In the genomic region with DNA sequence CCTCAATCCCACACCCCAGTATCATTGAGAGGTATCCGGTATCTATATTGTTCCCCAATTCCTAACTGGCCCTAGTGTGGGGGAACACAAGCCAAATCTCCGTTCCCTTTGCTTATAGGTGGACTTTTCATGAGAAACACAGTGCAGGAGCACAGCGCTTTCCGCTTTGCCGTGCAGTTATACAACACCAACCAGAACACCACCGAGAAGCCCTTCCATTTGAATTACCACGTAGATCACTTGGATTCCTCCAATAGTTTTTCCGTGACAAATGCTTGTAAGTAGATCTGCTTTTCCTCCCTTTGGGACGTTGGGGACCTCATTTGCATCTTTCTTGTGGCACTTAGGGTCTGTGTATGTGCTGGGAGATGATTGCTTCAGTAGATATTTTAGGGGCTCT, we compare ENCODE assay signal across 18 cellular contexts. TPM values are rescaled to one million over a fixed set of nuclear protein-coding genes. Genes with fewer than 3 reads are reported as not detected.
DNase-seq lines count a peak whose midpoint lies in the region; ATAC-seq and TF ChIP-seq lines count a peak whose summit lies in the region.
"Had no signal": no experiment of that assay in that cellular context is flagged by ENCODE, and none has a peak within 500 bp of the region (broad histone marks: within the 10 kb centered on the region; RNA-seq: fewer than 3 reads in every experiment).

No MANE protein-coding gene starts in this region.

- ATAC-seq in body of pancreas: no peak
- ATAC-seq: activated CD8-positive, alpha-beta T cell treated with anti-CD3 and anti-CD28 coated beads, Interleukin-2, amount 10 ng/mL, durations not matched to agents 7 days and 5 days; mucosa of descending colon had no signal

- intact Hi-C loops in tibial artery (cut with DNase I; ENCODE audit: low total_unique reads): no loop called here
- intact Hi-C loops in body of pancreas (cut with DNase I): no loop called here

- no peaks in the 10 kb centered on the region for H3K79me1 ChIP-seq in mesenchymal stem cell (replicated peaks; ENCODE audit: low read length, poor library complexity, severe bottlenecking)

- TF ChIP-seq CTCF in tibial artery (IDR thresholded peaks at IDR 0.05) (no peak), GM10266 (IDR thresholded peaks at IDR 0.05; ENCODE audit: control insufficient read depth, insufficient read depth, low read depth, missing control alignments) (no peak), body of pancreas (IDR thresholded peaks at IDR 0.05) (no peak)

- no peak overlapping the region for H2AK5ac ChIP-seq in mesenchymal stem cell (ENCODE audit: low read length, severe bottlenecking)

- H3K27me3 ChIP-seq in mesenchymal stem cell (ENCODE audit: control insufficient read depth in 1 of 2, insufficient read depth in 1 of 2, low read length in 2 of 2) (peaks cover 0 to 4% of the 10 kb centered on the region in 2 experiments), tibial artery (no peaks in the 10 kb centered on the region), body of pancreas (no peaks in the 10 kb centered on the region)
- H3K27me3 ChIP-seq: SJSA1 had no signal

- no peak overlapping the region for H3K23ac ChIP-seq in mesenchymal stem cell (ENCODE audit: low read length in 2 of 2)

- H2BK15ac ChIP-seq in mesenchymal stem cell (ENCODE audit: low read depth, poor library complexity, severe bottlenecking): no peak overlapping the region

- H4K91ac ChIP-seq in mesenchymal stem cell (ENCODE audit: low read length): no peak overlapping the region

- H3K36me3 ChIP-seq in mesenchymal stem cell (ENCODE audit: control insufficient read depth in 1 of 2, insufficient read depth in 2 of 2, low read depth in 1 of 2, low read length in 2 of 2): peaks cover 0 to 6% of the 10 kb centered on the region in 2 experiments
- H3K36me3 ChIP-seq in tibial artery: no peaks in the 10 kb centered on the region
- no peaks in the 10 kb centered on the region for H3K36me3 ChIP-seq in body of pancreas (replicated peaks in 1 of 2; ENCODE audit: insufficient read depth in 1 of 2, low read depth in 2 of 2)
- H3K36me3 ChIP-seq: HAP-1, SJSA1 had no signal

- H2AFZ ChIP-seq in mesenchymal stem cell (ENCODE audit: low read depth, low read length): no peak overlapping the region

- H3K4me2 ChIP-seq in mesenchymal stem cell (ENCODE audit: low read length, poor library complexity, severe bottlenecking): no peak overlapping the region

- H2BK5ac ChIP-seq in mesenchymal stem cell (ENCODE audit: low read depth, low read length, poor library complexity, severe bottlenecking): no peak overlapping the region

- no peak overlapping the region for H3K14ac ChIP-seq in mesenchymal stem cell (ENCODE audit: low read length in 2 of 2)

- no peak overlapping the region for H2BK120ac ChIP-seq in mesenchymal stem cell (ENCODE audit: low read depth, low read length)

- no peak overlapping the region for H3K4ac ChIP-seq in mesenchymal stem cell (ENCODE audit: low read depth in 1 of 2, low read length in 2 of 2)

- peak overlapping the region; percentile 50 for H3K27ac ChIP-seq in caudate nucleus (ENCODE audit: low read depth, low read length)
- H3K27ac ChIP-seq in mesenchymal stem cell (ENCODE audit: low read length, poor library complexity, severe bottlenecking): no peak overlapping the region
- H3K27ac ChIP-seq in tibial artery: peak overlapping the region in 1 of 2 donors; percentile 59
- H3K27ac ChIP-seq in body of pancreas: no peak overlapping the region
- H3K27ac ChIP-seq: SJSA1 had no signal

- H3K18ac ChIP-seq in mesenchymal stem cell (ENCODE audit: low read depth in 1 of 2, low read length in 2 of 2): no peak overlapping the region

- peak overlapping the region; percentile 79 for H3K9ac ChIP-seq in mesenchymal stem cell (ENCODE audit: low read length)

- H3K4me1 ChIP-seq in mesenchymal stem cell (ENCODE audit: control insufficient read depth, insufficient read depth, low read depth, low read length) (peaks cover 3% of the 10 kb centered on the region), tibial artery (peaks cover 0 to 5% (median 0%) of the 10 kb centered on the region in 4 donors), body of pancreas (peaks cover 11% of the 10 kb centered on the region)
- H3K4me1 ChIP-seq: Caco-2, HAP-1, SJSA1 had no signal

- H3K4me3 ChIP-seq in mesenchymal stem cell (ENCODE audit: insufficient read depth in 1 of 2, low read depth in 1 of 2, low read length in 2 of 2): peak overlapping the region in 1 of 2 experiments; percentile 82
- peak overlapping the region; percentile 58 to 60 for H3K4me3 ChIP-seq in tibial artery
- H3K4me3 ChIP-seq in body of pancreas: no peak overlapping the region
- H3K4me3 ChIP-seq: HAP-1, mucosa of descending colon, SJSA1 had no signal

- DNase-seq in NCI-H82 (lab: John Stamatoyannopoulos, UW): peak; percentile 5
- no peak for DNase-seq in NCI-H82 treated with DMSO at 0.1 percent for 48 hours (lab: John Stamatoyannopoulos, UW; ENCODE audit: unreplicated experiment)
- peak in 4 of 61 donors; percentile 2 to 17 (median 7) for DNase-seq in caudate nucleus (lab: John Stamatoyannopoulos, UW)
- no peak for DNase-seq in mesenchymal stem cell
- no peak for DNase-seq in tibial artery
- no peak for DNase-seq in GM10266 (ENCODE audit: extremely low spot score)
- DNase-seq in body of pancreas: no peak
- no peak for DNase-seq in NCI-H187 treated with DMSO at 0.1 percent for 48 hours (lab: John Stamatoyannopoulos, UW)
- DNase-seq: 8988T; activated CD8-positive, alpha-beta T cell treated with anti-CD3 and anti-CD28 coated beads, Interleukin-2, amount 10 ng/mL, durations not matched to agents 7 days and 5 days; activated gamma-delta T cell; Caco-2; mucosa of descending colon; NCI-H1694; stimulated activated naive CD8-positive, alpha-beta T cell treated with anti-CD3 and anti-CD28 coated beads, Interleukin-15, amount 100 ng/mL, for 72 hours had no signal

- H3K9me3 ChIP-seq in mesenchymal stem cell (ENCODE audit: control insufficient read depth, low read length) (no peaks in the 10 kb centered on the region), tibial artery (no peaks in the 10 kb centered on the region), body of pancreas (no peaks in the 10 kb centered on the region)
- H3K9me3 ChIP-seq: Caco-2, HAP-1, mucosa of descending colon, SJSA1 had no signal

- 29% methylated on average over 7 of the region's 9 CpGs for WGBS in mesenchymal stem cell
- 40 to 58% methylated on average over 4 to 9 of the region's 9 CpGs for WGBS in body of pancreas, 2 donors

- no peak overlapping the region for H2BK12ac ChIP-seq in mesenchymal stem cell (ENCODE audit: low read length in 2 of 2)

- no peak overlapping the region for H4K8ac ChIP-seq in mesenchymal stem cell (ENCODE audit: low read length)

- TF ChIP-seq POLR2A in body of pancreas (IDR thresholded peaks at IDR 0.05): no peak

RNA-seq across cellular contexts. Expression of a gene that starts 1.6 kb away (rescaled TPM):
- polyA plus RNA-seq in mesenchymal stem cell (2013, experiment 1 of 2): 0.32 TPM
- 0.42 TPM for polyA plus RNA-seq in mesenchymal stem cell (2013, experiment 2 of 2)
- total RNA-seq in body of pancreas: under 1 TPM; 0.52 to 0.99 TPM
- total RNA-seq: activated CD8-positive, alpha-beta T cell treated with anti-CD3 and anti-CD28 coated beads, Interleukin-2, amount 10 ng/mL, durations not matched to agents 7 days and 5 days; Caco-2; LHCN-M2; SJSA1 had no signal

Comparison
In these comparisons a context has a peak if more than half of its experiments do, and no peak if none do; other contexts are left out.
1. H3K4me3 ChIP-seq: peak in tibial artery (2 of 2); none in body of pancreas (0 of 2).